ENCODE assay signal across 19 cellular contexts in the genomic region with DNA sequence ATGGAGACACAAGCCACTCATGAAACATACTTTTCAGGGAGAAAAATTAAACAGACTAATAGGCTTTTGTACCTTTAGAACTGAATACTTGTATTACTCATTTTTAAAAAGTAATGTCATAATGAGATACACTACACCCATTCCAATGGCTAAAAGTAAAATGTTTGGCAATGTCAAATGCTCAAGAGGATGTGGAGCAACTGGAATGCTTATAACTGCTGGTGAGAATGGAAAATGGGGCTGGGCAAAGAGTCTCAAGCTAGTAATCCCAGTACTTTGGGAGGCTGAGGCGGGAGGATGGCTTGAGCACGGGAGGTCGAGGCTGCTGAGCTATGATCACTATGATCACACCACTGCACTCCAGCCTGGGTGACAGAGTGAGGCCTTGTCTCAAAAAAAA.
A peak's percentile ranks its signal among the peaks of the same experiment; 100 is the strongest.
DNase-seq lines count a peak whose midpoint lies in the region; FAIRE-seq and TF ChIP-seq lines count a peak whose summit lies in the region.
"Had no signal": no experiment of that assay in that cellular context is flagged by ENCODE, and none has a peak within 500 bp of the region (broad histone marks: within the 10 kb centered on the region; RNA-seq: fewer than 3 reads in every experiment).

No MANE protein-coding gene starts in this region.

- H3K4me3 Mint-ChIP-seq in MCF 10A (ENCODE audit: unreplicated experiment): no peak overlapping the region

- in situ Hi-C loops in mammary epithelial cell (cut with MboI; ENCODE audit: low sequenced_read_pairs in 2 of 2): no loop called here

- H3K79me2 ChIP-seq in mammary epithelial cell (ENCODE audit: insufficient read depth, low read length): no peaks in the 10 kb centered on the region

- no peak overlapping the region for H2AFZ ChIP-seq in mammary epithelial cell (ENCODE audit: low read depth, low read length)

- H3K4me1 ChIP-seq in mammary epithelial cell (ENCODE audit: insufficient read depth, low read length) (peaks cover 30% of the 10 kb centered on the region), kidney (ENCODE audit: control insufficient read depth in 1 of 2, insufficient read depth in 1 of 2, low read depth in 1 of 2, low read length in 2 of 2) (no peaks in the 10 kb centered on the region)

- H3K27ac ChIP-seq in mammary epithelial cell (ENCODE audit: insufficient read depth, low read depth, low read length) (peak overlapping the region; percentile 95), VCaP (peak overlapping the region; percentile 84; the same call in 1 of the 2 replicates), kidney (ENCODE audit: low read depth in 2 of 2, low read length in 2 of 2) (no peak overlapping the region)

- H3K9me3 ChIP-seq in mammary epithelial cell (replicated peaks; ENCODE audit: insufficient read depth, low read length) (no peaks in the 10 kb centered on the region), kidney (ENCODE audit: control insufficient read depth in 1 of 2, low read length in 2 of 2) (no peaks in the 10 kb centered on the region)
- H3K9me3 ChIP-seq: MG63 had no signal

- DNase-seq in mammary epithelial cell: no peak
- DNase-seq in MCF 10A (ENCODE audit: unreplicated experiment): no peak
- peak; percentile 42 for DNase-seq in kidney
- DNase-seq in NK-92 treated with Interleukin-12 subunit alpha and Interleukin-12 subunit beta, amount 100 ng/mL, for 24 hours (lab: John Stamatoyannopoulos, UW): no peak
- no peak for DNase-seq in H54 (ENCODE audit: insufficient read length, low spot score)
- DNase-seq in DMS153 treated with DMSO at 0.1 percent for 48 hours (lab: John Stamatoyannopoulos, UW; ENCODE audit: unreplicated experiment): no peak
- DNase-seq in NCI-H748 treated with DMSO at 0.1 percent for 48 hours (lab: John Stamatoyannopoulos, UW): no peak
- DNase-seq: activated CD4-positive, alpha-beta T cell treated with anti-CD3 and anti-CD28 coated beads for 36 hours; cerebellar nuclear complex; GF-D8; left cardiac atrium; MG63; NCI-H1694; NCI-H446 treated with DMSO at 0.1 percent for 48 hours; SIG-M5; stimulated activated CD4-positive, alpha-beta T cell treated with anti-CD3 and anti-CD28 coated beads, Interleukin-4, amount 100 ng/mL, for 1 hour; T-helper 9 cell had no signal

- H3K27ac Mint-ChIP-seq in MCF 10A (ENCODE audit: low read depth, unreplicated experiment): no peak overlapping the region
- H3K27ac Mint-ChIP-seq: activated CD4-positive, alpha-beta T cell treated with anti-CD3 and anti-CD28 coated beads for 36 hours had no signal

- H3K4me2 ChIP-seq in mammary epithelial cell (ENCODE audit: insufficient read depth, low read depth, low read length): no peak overlapping the region

- H3K9me3 Mint-ChIP-seq in MCF 10A (ENCODE audit: unreplicated experiment): peaks cover 8% of the 10 kb centered on the region

- POLR2A ChIA-PET in MCF 10A (lab: Yijun Ruan, JAX): interaction anchor here (0.6 to 2.6 kb wide), 6 partner anchors 18 to 132 kb away, joined by 3 to 26 read pairs (median 4); partner anchors contain the start of gene PUM1

- no peak for TF ChIP-seq CTCF in mammary epithelial cell (conservative IDR thresholded peaks at IDR 0.05 in 1 of 2, IDR thresholded peaks at IDR 0.05 in 1 of 2; ENCODE audit: extremely low read depth in 1 of 2, insufficient read depth in 1 of 2, low read depth in 1 of 2, low read length in 2 of 2)
- TF ChIP-seq CTCF in MCF 10A (IDR thresholded peaks at IDR 0.05; ENCODE audit: unreplicated experiment): no peak
- TF ChIP-seq CTCF in VCaP (conservative IDR thresholded peaks at IDR 0.05): no peak
- TF ChIP-seq CTCF in kidney (IDR thresholded peaks at IDR 0.05; ENCODE audit: borderline replicate concordance, extremely low read depth, insufficient read depth): no peak

- peaks cover 8% of the 10 kb centered on the region for H3K36me3 Mint-ChIP-seq in MCF 10A (ENCODE audit: insufficient read depth, unreplicated experiment)

- H3K9ac ChIP-seq in mammary epithelial cell (ENCODE audit: insufficient read depth, low read length) (no peak overlapping the region), kidney (ENCODE audit: low read length in 2 of 2) (no peak overlapping the region)

- no peak for TF ChIP-seq POLR2A in H54 (IDR thresholded peaks at IDR 0.05; ENCODE audit: low read depth, low read length)

- BruUV-seq in mammary epithelial cell (replicated peaks; lab: Mats Ljungman, UMichigan): no TSS peak
- no TSS peak for BruUV-seq in MCF 10A (replicated peaks; lab: Mats Ljungman, UMichigan)

- no peaks in the 10 kb centered on the region for H3K27me3 ChIP-seq in mammary epithelial cell (ENCODE audit: insufficient read depth, low read length)
- H3K27me3 ChIP-seq: MG63 had no signal

- no peak for FAIRE-seq in kidney (lab: Jason Lieb, UNC)
- FAIRE-seq in H54 (lab: Jason Lieb, UNC): no peak
- FAIRE-seq: GM12891 had no signal

- H3K4me1 Mint-ChIP-seq in MCF 10A (ENCODE audit: insufficient read depth, unreplicated experiment): peaks cover 20% of the 10 kb centered on the region

- CTCF ChIA-PET in mammary epithelial cell (lab: Charles Lee; ENCODE audit: low non-redundant PET) (no interaction called here), MCF 10A (lab: Yijun Ruan, JAX) (interaction anchor here (0.6 kb wide), 1 partner anchor 274 kb away, joined by 3 read pairs; no protein-coding TSS in a partner anchor)

- no peak overlapping the region for H3K4me3 ChIP-seq in mammary epithelial cell (replicated peaks in 1 of 3; ENCODE audit: insufficient read depth in 1 of 3, low read depth in 2 of 3, low read length in 3 of 3)
- no peak overlapping the region for H3K4me3 ChIP-seq in kidney (ENCODE audit: low read length in 2 of 2)
- H3K4me3 ChIP-seq: MG63 had no signal

- no peaks in the 10 kb centered on the region for H3K36me3 ChIP-seq in mammary epithelial cell (ENCODE audit: insufficient read depth, low read length)
- no peaks in the 10 kb centered on the region for H3K36me3 ChIP-seq in kidney (ENCODE audit: control insufficient read depth in 1 of 2, insufficient read depth in 2 of 2, low read length in 2 of 2)

- dilution Hi-C loops in mammary epithelial cell (cut with HindIII; ENCODE audit: low sequenced_read_pairs): no loop called here

- H3K27me3 Mint-ChIP-seq in MCF 10A (ENCODE audit: insufficient read depth, unreplicated experiment): no peaks in the 10 kb centered on the region
- H3K27me3 Mint-ChIP-seq: activated CD4-positive, alpha-beta T cell treated with anti-CD3 and anti-CD28 coated beads for 36 hours had no signal

- WGBS in mammary epithelial cell (ENCODE audit: low coverage, missing lambda C conversion rate): 95% methylated on average over 3 of the region's 3 CpGs

- H4K20me1 ChIP-seq in mammary epithelial cell (ENCODE audit: insufficient read depth, low read length): no peaks in the 10 kb centered on the region

- intact Hi-C loops in mammary epithelial cell (cut with micrococcal nuclease) (loop anchor here (5.0 kb wide), 1 partner anchor 41 kb away; no protein-coding TSS in a partner anchor), MCF 10A (cut with micrococcal nuclease) (no loop called here), kidney (cut with DNase I) (no loop called here)

Comparison
In these comparisons a context has a peak if more than half of its experiments do, and no peak if none do; other contexts are left out.
1. H3K27ac ChIP-seq: peak in mammary epithelial cell (single experiment) and VCaP (single experiment); none in kidney (0 of 2).